15 cellular contexts compared by ENCODE assay signal in genomic region chr11:44892843-44893242, GRCh38.
"Had no signal": no experiment of that assay in that cellular context is flagged by ENCODE, and none has a peak within 500 bp of the region (broad histone marks: within the 10 kb centered on the region; RNA-seq: fewer than 3 reads in every experiment).

No MANE protein-coding gene starts in this region.

- H3K4me3 Mint-ChIP-seq: immature natural killer cell, mesothelial cell of epicardium, neural crest cell had no signal

- H3K4me1 ChIP-seq: foreskin keratinocyte, parathyroid adenoma had no signal

- H3K36me3 Mint-ChIP-seq: immature natural killer cell, mesothelial cell of epicardium had no signal

- H3K4me1 Mint-ChIP-seq: immature natural killer cell had no signal

- DNase-seq: activated CD4-positive, alpha-beta T cell treated with anti-CD3 and anti-CD28 coated beads, Interleukin-2, amount 50 U/mL, for 4 hours; activated CD4-positive, CD25-positive, alpha-beta regulatory T cell treated with anti-CD3 and anti-CD28 coated beads, Interleukin-2, amount 50 U/mL, for 72 hours; activated T-cell treated with anti-CD3 and anti-CD28 coated beads, Interleukin-2, amount 50 U/mL, for 1 hour; brain microvascular endothelial cell; cortex of kidney; effector CD4-positive, alpha-beta T cell; foreskin keratinocyte; immature natural killer cell; lower lobe of right lung had no signal

- H3K4me3 ChIP-seq: lower lobe of right lung, smooth muscle cell had no signal

- H3K9me3 Mint-ChIP-seq: activated T-helper 2 cell treated with anti-CD3 and anti-CD28 coated beads, Interferon-gamma antibody, Interleukin-2, Interleukin-4, amounts not matched to agents 10 μg/mL and 5 μg/mL and 100 μg/mL, durations not matched to agents 14 hours and 24 hours and 36 hours; immature natural killer cell; mesothelial cell of epicardium; neural crest cell had no signal

- H3K36me3 ChIP-seq: brain microvascular endothelial cell, lower lobe of right lung had no signal

- ATAC-seq: activated naive CD4-positive, alpha-beta T cell treated with anti-CD3 and anti-CD28 coated beads, Interleukin-2, amount 50 U/mL, for 72 hours; foreskin keratinocyte; lower lobe of right lung had no signal

- H3K9me3 ChIP-seq: lower lobe of right lung had no signal

- H3K27ac ChIP-seq: brain microvascular endothelial cell, foreskin keratinocyte, lower lobe of right lung, parathyroid adenoma had no signal

- H3K27ac Mint-ChIP-seq: activated naive CD4-positive, alpha-beta T cell treated with anti-CD3 and anti-CD28 coated beads, Interleukin-2, amount 50 U/mL, for 72 hours; activated T-helper 2 cell treated with anti-CD3 and anti-CD28 coated beads, Interferon-gamma antibody, Interleukin-2, Interleukin-4, amounts not matched to agents 10 μg/mL and 5 μg/mL and 100 μg/mL, durations not matched to agents 14 hours and 24 hours and 36 hours; immature natural killer cell had no signal
